ENCODE assay signal across 1 cellular context in the genomic region with DNA sequence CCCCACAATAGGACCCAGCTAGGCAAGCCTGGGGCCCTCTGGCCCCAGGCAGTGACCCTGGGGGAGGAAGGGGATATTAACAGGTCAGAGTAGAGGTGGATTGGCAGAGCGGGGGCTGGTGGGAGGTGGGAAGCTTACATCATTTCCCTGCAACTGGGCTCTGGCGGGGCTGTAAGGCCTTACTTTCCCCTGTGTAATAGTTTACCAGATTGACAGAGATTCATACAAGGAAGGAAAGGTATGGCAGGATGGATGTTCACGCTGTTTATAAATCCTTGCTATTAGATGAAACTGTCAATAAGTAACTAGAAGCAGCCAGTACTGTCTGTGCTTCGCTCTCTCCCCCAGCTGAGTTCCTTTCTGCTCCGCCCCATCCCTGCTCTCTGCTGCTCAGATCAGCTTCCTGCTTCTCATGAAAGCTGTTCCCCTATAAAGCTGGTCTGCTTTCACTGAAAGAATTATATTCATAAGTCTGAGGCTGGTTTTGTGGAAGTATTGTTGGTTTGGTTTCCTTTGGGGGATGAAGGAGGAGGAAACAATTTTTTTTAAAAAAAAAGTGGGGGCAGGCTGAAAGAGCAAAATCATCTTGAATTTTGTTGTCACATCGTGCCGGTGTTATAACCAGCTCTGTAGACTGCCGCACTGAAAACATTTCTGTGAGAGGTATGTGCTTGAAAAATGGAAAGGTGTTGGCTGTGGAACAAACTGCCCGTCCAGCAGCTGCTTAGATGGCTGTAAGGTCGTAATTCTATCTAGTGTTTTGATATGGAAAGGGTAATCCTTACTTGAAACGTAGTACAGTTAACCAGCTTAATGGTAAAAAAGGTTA.
TF ChIP-seq lines count a peak whose summit lies in the region.

No MANE protein-coding gene starts in this region.

TF ChIP-seq in HepG2, 621 proteins besides CTCF, POLR2A, EP300 and RAD21 (continued from another document and continues in another):
- TF ChIP-seq ZNF792 (CRISPR knock-in tag; IDR thresholded peaks at IDR 0.05) (no peak), ZMYM4 (CRISPR knock-in tag; IDR thresholded peaks at IDR 0.05) (peak; percentile 73), NR2C2 (CRISPR knock-in tag; IDR thresholded peaks at IDR 0.05; ENCODE audit: borderline replicate concordance) (no peak), ISL2 (CRISPR knock-in tag; IDR thresholded peaks at IDR 0.05) (0 out of 2 replicates have a peak, but pooled peaks have one; percentile 14), KLF9 (CRISPR knock-in tag; IDR thresholded peaks at IDR 0.05; ENCODE audit: low read depth) (no peak), AGO2 (optimal IDR thresholded peaks at IDR 0.05; ENCODE audit: low read depth, low read length) (no peak), HHEX (CRISPR knock-in tag; IDR thresholded peaks at IDR 0.05) (no peak), HNRNPL (IDR thresholded peaks at IDR 0.05; ENCODE audit: low read depth, low read length) (no peak), SYNCRIP (IDR thresholded peaks at IDR 0.05; ENCODE audit: insufficient read depth, low read depth, low read length) (no peak), FOXP1 (IDR thresholded peaks at IDR 0.05) (no peak), FOXP1 (CRISPR knock-in tag; IDR thresholded peaks at IDR 0.05) (no peak; the same call in 1 of the 2 replicates), HNRNPK (IDR thresholded peaks at IDR 0.05; ENCODE audit: low read depth, low read length, poor library complexity, severe bottlenecking) (no peak), PLRG1 (conservative IDR thresholded peaks at IDR 0.05) (no peak), PHF21A (CRISPR knock-in tag; IDR thresholded peaks at IDR 0.05) (peak; percentile 45), HDAC1 (CRISPR knock-in tag; IDR thresholded peaks at IDR 0.05) (no peak), POLR2G (IDR thresholded peaks at IDR 0.05; ENCODE audit: low read depth, low read length) (peak; percentile 52; the same call in 1 of the 2 replicates), THAP11 (CRISPR knock-in tag; IDR thresholded peaks at IDR 0.05) (0 out of 2 replicates have a peak, but pooled peaks have one; percentile 39), ZNF17 (CRISPR knock-in tag; IDR thresholded peaks at IDR 0.05) (no peak), GABPB1 (CRISPR knock-in tag; IDR thresholded peaks at IDR 0.05) (peak; percentile 52), GFI1 (CRISPR knock-in tag; IDR thresholded peaks at IDR 0.05; ENCODE audit: borderline replicate concordance) (peak; percentile 57; the same call in 1 of the 2 replicates), ZNF264 (CRISPR knock-in tag; IDR thresholded peaks at IDR 0.05) (peak; percentile 62), SPEN (CRISPR knock-in tag; IDR thresholded peaks at IDR 0.05; ENCODE audit: low read depth) (no peak), ZSCAN30 (CRISPR knock-in tag; IDR thresholded peaks at IDR 0.05) (no peak), ATM (IDR thresholded peaks at IDR 0.05; ENCODE audit: borderline replicate concordance) (no peak), PHF8 (CRISPR knock-in tag; IDR thresholded peaks at IDR 0.05) (peak; percentile 41; the same call in 1 of the 2 replicates), RARA (CRISPR knock-in tag; IDR thresholded peaks at IDR 0.05) (peak; percentile 29; the same call in 1 of the 2 replicates), SOX6 (IDR thresholded peaks at IDR 0.05) (no peak), SOX6 (CRISPR knock-in tag; IDR thresholded peaks at IDR 0.05) (peak; percentile 31; the same call in 1 of the 2 replicates), ZNF337 (CRISPR knock-in tag; IDR thresholded peaks at IDR 0.05; ENCODE audit: borderline replicate concordance, low read depth) (no peak), ZNF441 (CRISPR knock-in tag; IDR thresholded peaks at IDR 0.05; ENCODE audit: borderline replicate concordance) (0 out of 2 replicates have a peak, but pooled peaks have one; percentile 41)
- TF ChIP-seq, protein P1, sequence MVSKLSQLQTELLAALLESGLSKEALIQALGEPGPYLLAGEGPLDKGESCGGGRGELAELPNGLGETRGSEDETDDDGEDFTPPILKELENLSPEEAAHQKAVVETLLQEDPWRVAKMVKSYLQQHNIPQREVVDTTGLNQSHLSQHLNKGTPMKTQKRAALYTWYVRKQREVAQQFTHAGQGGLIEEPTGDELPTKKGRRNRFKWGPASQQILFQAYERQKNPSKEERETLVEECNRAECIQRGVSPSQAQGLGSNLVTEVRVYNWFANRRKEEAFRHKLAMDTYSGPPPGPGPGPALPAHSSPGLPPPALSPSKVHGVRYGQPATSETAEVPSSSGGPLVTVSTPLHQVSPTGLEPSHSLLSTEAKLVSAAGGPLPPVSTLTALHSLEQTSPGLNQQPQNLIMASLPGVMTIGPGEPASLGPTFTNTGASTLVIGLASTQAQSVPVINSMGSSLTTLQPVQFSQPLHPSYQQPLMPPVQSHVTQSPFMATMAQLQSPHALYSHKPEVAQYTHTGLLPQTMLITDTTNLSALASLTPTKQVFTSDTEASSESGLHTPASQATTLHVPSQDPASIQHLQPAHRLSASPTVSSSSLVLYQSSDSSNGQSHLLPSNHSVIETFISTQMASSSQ (IDR thresholded peaks at IDR 0.05; ENCODE audit: low read depth) = peak; percentile 79
- TF ChIP-seq, protein P1 (CRISPR knock-in tag; IDR thresholded peaks at IDR 0.05; ENCODE audit: borderline replicate concordance) = peak; percentile 74
- TF ChIP-seq, protein P2, sequence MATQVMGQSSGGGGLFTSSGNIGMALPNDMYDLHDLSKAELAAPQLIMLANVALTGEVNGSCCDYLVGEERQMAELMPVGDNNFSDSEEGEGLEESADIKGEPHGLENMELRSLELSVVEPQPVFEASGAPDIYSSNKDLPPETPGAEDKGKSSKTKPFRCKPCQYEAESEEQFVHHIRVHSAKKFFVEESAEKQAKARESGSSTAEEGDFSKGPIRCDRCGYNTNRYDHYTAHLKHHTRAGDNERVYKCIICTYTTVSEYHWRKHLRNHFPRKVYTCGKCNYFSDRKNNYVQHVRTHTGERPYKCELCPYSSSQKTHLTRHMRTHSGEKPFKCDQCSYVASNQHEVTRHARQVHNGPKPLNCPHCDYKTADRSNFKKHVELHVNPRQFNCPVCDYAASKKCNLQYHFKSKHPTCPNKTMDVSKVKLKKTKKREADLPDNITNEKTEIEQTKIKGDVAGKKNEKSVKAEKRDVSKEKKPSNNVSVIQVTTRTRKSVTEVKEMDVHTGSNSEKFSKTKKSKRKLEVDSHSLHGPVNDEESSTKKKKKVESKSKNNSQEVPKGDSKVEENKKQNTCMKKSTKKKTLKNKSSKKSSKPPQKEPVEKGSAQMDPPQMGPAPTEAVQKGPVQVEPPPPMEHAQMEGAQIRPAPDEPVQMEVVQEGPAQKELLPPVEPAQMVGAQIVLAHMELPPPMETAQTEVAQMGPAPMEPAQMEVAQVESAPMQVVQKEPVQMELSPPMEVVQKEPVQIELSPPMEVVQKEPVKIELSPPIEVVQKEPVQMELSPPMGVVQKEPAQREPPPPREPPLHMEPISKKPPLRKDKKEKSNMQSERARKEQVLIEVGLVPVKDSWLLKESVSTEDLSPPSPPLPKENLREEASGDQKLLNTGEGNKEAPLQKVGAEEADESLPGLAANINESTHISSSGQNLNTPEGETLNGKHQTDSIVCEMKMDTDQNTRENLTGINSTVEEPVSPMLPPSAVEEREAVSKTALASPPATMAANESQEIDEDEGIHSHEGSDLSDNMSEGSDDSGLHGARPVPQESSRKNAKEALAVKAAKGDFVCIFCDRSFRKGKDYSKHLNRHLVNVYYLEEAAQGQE (IDR thresholded peaks at IDR 0.05; ENCODE audit: borderline replicate concordance in 1 of 2, low read depth in 1 of 2, low read length in 2 of 2) = no peak
- TF ChIP-seq, protein P3, sequence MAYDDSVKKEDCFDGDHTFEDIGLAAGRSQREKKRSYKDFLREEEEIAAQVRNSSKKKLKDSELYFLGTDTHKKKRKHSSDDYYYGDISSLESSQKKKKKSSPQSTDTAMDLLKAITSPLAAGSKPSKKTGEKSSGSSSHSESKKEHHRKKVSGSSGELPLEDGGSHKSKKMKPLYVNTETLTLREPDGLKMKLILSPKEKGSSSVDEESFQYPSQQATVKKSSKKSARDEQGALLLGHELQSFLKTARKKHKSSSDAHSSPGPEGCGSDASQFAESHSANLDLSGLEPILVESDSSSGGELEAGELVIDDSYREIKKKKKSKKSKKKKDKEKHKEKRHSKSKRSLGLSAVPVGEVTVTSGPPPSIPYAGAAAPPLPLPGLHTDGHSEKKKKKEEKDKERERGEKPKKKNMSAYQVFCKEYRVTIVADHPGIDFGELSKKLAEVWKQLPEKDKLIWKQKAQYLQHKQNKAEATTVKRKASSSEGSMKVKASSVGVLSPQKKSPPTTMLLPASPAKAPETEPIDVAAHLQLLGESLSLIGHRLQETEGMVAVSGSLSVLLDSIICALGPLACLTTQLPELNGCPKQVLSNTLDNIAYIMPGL (CRISPR knock-in tag; IDR thresholded peaks at IDR 0.05; ENCODE audit: borderline replicate concordance in 1 of 2, low read depth in 1 of 2) = peak in 1 of 2 experiments; percentile 36; a peak in 1 of 4 replicates
- TF ChIP-seq, protein P4, sequence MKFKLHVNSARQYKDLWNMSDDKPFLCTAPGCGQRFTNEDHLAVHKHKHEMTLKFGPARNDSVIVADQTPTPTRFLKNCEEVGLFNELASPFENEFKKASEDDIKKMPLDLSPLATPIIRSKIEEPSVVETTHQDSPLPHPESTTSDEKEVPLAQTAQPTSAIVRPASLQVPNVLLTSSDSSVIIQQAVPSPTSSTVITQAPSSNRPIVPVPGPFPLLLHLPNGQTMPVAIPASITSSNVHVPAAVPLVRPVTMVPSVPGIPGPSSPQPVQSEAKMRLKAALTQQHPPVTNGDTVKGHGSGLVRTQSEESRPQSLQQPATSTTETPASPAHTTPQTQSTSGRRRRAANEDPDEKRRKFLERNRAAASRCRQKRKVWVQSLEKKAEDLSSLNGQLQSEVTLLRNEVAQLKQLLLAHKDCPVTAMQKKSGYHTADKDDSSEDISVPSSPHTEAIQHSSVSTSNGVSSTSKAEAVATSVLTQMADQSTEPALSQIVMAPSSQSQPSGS (CRISPR knock-in tag; IDR thresholded peaks at IDR 0.05) = no peak
- TF ChIP-seq, protein P5, sequence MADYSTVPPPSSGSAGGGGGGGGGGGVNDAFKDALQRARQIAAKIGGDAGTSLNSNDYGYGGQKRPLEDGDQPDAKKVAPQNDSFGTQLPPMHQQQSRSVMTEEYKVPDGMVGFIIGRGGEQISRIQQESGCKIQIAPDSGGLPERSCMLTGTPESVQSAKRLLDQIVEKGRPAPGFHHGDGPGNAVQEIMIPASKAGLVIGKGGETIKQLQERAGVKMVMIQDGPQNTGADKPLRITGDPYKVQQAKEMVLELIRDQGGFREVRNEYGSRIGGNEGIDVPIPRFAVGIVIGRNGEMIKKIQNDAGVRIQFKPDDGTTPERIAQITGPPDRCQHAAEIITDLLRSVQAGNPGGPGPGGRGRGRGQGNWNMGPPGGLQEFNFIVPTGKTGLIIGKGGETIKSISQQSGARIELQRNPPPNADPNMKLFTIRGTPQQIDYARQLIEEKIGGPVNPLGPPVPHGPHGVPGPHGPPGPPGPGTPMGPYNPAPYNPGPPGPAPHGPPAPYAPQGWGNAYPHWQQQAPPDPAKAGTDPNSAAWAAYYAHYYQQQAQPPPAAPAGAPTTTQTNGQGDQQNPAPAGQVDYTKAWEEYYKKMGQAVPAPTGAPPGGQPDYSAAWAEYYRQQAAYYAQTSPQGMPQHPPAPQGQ (CRISPR knock-in tag; IDR thresholded peaks at IDR 0.05; ENCODE audit: borderline replicate concordance) = no peak
- TF ChIP-seq, protein P6, sequence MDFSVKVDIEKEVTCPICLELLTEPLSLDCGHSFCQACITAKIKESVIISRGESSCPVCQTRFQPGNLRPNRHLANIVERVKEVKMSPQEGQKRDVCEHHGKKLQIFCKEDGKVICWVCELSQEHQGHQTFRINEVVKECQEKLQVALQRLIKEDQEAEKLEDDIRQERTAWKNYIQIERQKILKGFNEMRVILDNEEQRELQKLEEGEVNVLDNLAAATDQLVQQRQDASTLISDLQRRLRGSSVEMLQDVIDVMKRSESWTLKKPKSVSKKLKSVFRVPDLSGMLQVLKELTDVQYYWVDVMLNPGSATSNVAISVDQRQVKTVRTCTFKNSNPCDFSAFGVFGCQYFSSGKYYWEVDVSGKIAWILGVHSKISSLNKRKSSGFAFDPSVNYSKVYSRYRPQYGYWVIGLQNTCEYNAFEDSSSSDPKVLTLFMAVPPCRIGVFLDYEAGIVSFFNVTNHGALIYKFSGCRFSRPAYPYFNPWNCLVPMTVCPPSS (IDR thresholded peaks at IDR 0.05) = no peak
- TF ChIP-seq, protein P7, sequence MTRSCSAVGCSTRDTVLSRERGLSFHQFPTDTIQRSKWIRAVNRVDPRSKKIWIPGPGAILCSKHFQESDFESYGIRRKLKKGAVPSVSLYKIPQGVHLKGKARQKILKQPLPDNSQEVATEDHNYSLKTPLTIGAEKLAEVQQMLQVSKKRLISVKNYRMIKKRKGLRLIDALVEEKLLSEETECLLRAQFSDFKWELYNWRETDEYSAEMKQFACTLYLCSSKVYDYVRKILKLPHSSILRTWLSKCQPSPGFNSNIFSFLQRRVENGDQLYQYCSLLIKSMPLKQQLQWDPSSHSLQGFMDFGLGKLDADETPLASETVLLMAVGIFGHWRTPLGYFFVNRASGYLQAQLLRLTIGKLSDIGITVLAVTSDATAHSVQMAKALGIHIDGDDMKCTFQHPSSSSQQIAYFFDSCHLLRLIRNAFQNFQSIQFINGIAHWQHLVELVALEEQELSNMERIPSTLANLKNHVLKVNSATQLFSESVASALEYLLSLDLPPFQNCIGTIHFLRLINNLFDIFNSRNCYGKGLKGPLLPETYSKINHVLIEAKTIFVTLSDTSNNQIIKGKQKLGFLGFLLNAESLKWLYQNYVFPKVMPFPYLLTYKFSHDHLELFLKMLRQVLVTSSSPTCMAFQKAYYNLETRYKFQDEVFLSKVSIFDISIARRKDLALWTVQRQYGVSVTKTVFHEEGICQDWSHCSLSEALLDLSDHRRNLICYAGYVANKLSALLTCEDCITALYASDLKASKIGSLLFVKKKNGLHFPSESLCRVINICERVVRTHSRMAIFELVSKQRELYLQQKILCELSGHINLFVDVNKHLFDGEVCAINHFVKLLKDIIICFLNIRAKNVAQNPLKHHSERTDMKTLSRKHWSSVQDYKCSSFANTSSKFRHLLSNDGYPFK (CRISPR knock-in tag; IDR thresholded peaks at IDR 0.05; ENCODE audit: borderline replicate concordance) = no peak
- TF ChIP-seq, protein P8, sequence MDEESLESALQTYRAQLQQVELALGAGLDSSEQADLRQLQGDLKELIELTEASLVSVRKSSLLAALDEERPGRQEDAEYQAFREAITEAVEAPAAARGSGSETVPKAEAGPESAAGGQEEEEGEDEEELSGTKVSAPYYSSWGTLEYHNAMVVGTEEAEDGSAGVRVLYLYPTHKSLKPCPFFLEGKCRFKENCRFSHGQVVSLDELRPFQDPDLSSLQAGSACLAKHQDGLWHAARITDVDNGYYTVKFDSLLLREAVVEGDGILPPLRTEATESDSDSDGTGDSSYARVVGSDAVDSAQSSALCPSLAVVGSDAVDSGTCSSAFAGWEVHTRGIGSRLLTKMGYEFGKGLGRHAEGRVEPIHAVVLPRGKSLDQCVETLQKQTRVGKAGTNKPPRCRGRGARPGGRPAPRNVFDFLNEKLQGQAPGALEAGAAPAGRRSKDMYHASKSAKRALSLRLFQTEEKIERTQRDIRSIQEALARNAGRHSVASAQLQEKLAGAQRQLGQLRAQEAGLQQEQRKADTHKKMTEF (CRISPR knock-in tag; IDR thresholded peaks at IDR 0.05) = peak; percentile 40
